9 cellular contexts compared by ENCODE assay signal in genomic region chr14:68146812-68147211, GRCh38.
DNase-seq lines count a peak whose midpoint lies in the region; TF ChIP-seq lines count a peak whose summit lies in the region.
"Had no signal": no experiment of that assay in that cellular context is flagged by ENCODE, and none has a peak within 500 bp of the region (broad histone marks: within the 10 kb centered on the region; RNA-seq: fewer than 3 reads in every experiment).

No MANE protein-coding gene starts in this region.

- H3K79me2 ChIP-seq in fibroblast of lung (ENCODE audit: control insufficient read depth, insufficient read depth, low read length), result no peaks in the 10 kb centered on the region

- no peaks in the 10 kb centered on the region for H3K9me3 ChIP-seq in fibroblast of lung (ENCODE audit: control insufficient read depth, insufficient read depth, low read depth, low read length)

- H3K36me3 ChIP-seq in fibroblast of lung (ENCODE audit: control insufficient read depth, insufficient read depth, low read length), result no peaks in the 10 kb centered on the region

- no peak overlapping the region for H3K9ac ChIP-seq in fibroblast of lung (ENCODE audit: insufficient read depth, low read length)

- no peak overlapping the region for H3K4me3 ChIP-seq in fibroblast of lung (replicated peaks in 1 of 4; ENCODE audit: control extremely low read depth in 1 of 4, insufficient read depth in 1 of 4, low read depth in 3 of 4, low read length in 4 of 4)

- H3K27ac ChIP-seq in fibroblast of lung (ENCODE audit: insufficient read depth, low read length), result peak overlapping the region; percentile 26

- no peak overlapping the region for H2AFZ ChIP-seq in fibroblast of lung (ENCODE audit: low read length)

- DNase-seq in DMS 273 (lab: John Stamatoyannopoulos, UW; ENCODE audit: unreplicated experiment) (peak; percentile 65), RPMI7951 (ENCODE audit: low read depth) (peak; percentile 98), fibroblast of lung (ENCODE audit: low read depth in 2 of 2) (peak; percentile 97 to 99), renal cortical epithelial cell (ENCODE audit: low read depth) (peak; percentile 99), NCI-H524 treated with DMSO at 0.1 percent for 48 hours (lab: John Stamatoyannopoulos, UW) (no peak), cerebellar cortex (ENCODE audit: low spot score) (no peak), putamen (ENCODE audit: low spot score) (no peak)
- DNase-seq in stimulated activated CD4-positive, alpha-beta T cell treated with anti-CD3 and anti-CD28 coated beads, Interleukin-12 subunit alpha, Interleukin-12 subunit beta, amount 100 ng/mL, for 4 hours, result no peak
- DNase-seq: OCI-M1 had no signal

- H3K27me3 ChIP-seq in fibroblast of lung (ENCODE audit: control insufficient read depth, insufficient read depth, low read length), result no peaks in the 10 kb centered on the region

- H3K4me1 ChIP-seq in fibroblast of lung (ENCODE audit: control insufficient read depth, extremely low read depth, insufficient read depth, low read length), result peaks cover 14% of the 10 kb centered on the region

- H4K20me1 ChIP-seq in fibroblast of lung (ENCODE audit: control insufficient read depth, extremely low read depth, insufficient read depth, low read length), result no peaks in the 10 kb centered on the region

- peak overlapping the region; percentile 51 for H3K4me2 ChIP-seq in fibroblast of lung (ENCODE audit: extremely low read depth, insufficient read depth, low read length)

- TF ChIP-seq CTCF in fibroblast of lung (conservative IDR thresholded peaks at IDR 0.05 in 1 of 2, IDR thresholded peaks at IDR 0.05 in 1 of 2; ENCODE audit: low read depth in 1 of 2, low read length in 2 of 2), result no peak

Comparison
In these comparisons a context has a peak if more than half of its experiments do, and no peak if none do; other contexts are left out.
1. DNase-seq: peak in DMS 273 (single experiment), RPMI7951 (single experiment), fibroblast of lung (2 of 2) and renal cortical epithelial cell (single experiment); none in NCI-H524 treated with DMSO at 0.1 percent for 48 hours (single experiment), cerebellar cortex (single experiment), putamen (single experiment) and stimulated activated CD4-positive, alpha-beta T cell treated with anti-CD3 and anti-CD28 coated beads, Interleukin-12 subunit alpha, Interleukin-12 subunit beta, amount 100 ng/mL, for 4 hours (single experiment).